Comparison of ENCODE assay signal across 8 cellular contexts in the genomic region with DNA sequence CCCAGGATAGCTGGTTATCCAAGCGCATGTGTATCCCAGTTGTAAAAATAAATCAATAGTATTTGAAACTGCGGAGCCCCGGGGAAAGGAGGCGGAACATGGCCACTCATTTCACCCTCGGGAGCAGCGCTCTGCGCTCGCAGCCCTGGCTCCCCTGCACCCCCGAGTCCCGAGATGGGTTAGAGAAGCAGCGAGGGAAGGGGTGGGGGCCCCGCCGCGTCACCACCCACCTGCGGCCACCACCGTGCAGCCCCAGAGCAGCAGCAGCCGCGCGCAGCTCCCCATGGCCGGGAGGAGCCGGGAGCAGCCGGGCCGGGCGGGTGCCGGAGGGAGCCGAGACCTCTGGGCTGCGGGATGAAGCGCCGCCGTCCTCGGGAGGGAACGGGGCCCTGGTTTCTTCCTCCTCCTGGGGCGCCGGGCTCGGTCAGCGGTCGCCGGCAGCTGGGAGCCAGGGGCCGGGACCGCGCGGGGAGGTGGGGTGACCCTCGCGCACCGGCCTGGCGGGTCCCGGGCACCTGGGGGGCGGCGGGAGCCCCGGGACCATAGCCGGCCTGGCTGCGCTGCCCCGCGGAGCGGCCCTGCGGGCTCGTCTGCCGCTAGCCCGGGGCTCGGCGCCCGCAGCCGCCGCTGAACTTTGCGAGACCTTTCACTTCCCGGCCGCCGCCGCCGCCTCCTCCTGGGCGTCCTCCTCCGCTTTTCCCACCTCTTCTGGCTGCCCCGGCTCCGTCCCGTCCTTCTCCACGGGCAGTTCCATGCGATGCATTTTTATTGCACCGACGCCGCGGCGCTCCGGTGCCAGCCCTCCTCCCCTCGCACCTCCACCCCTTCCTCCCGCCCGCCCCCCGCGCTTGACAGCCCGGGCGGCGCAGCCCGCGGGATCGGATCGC. TPM values are rescaled to one million over a fixed set of nuclear protein-coding genes. Genes with fewer than 3 reads are reported as not detected.
DNase-seq lines count a peak whose midpoint lies in the region; ATAC-seq and TF ChIP-seq lines count a peak whose summit lies in the region.

A gene (minus strand): TSS at position 740 of the 887 bp plus-strand sequence. CDS start 455 bp downstream, at position 285.

- WGBS in spleen, 5 donors, result 0 to 1% (median 1%) methylated on average over 51 to 95 of the region's 95 CpGs

- peak within 1 kb of the TSS; percentile 53 for H3K4me3 ChIP-seq in H7 (ENCODE audit: insufficient read depth, low read depth, low read length)
- peak within 1 kb of the TSS; percentile 85 to 89 (median 88) for H3K4me3 ChIP-seq in breast epithelium
- peak within 1 kb of the TSS; percentile 51 to 86 (median 62) for H3K4me3 ChIP-seq in spleen

- H3K27me3 Mint-ChIP-seq in immature natural killer cell (ENCODE audit: low read depth in 3 of 3), result peaks cover 12 to 21% (median 15%) of the 10 kb centered on the region in 3 donors

- in situ Hi-C loops in Caki2 (cut with HindIII; ENCODE audit: low pct_unique_long_range_greater_than_20kb, low sequenced_read_pairs), result no loop called here

- ATAC-seq in HG03442 (IDR thresholded peaks at IDR 0.05; ENCODE audit: unreplicated experiment), result no peak

- H3K9me3 Mint-ChIP-seq in immature natural killer cell, result no peaks in the 10 kb centered on the region

- H3K4me3 Mint-ChIP-seq in immature natural killer cell, result peak within 1 kb of the TSS; percentile 72 to 84 (median 79)

- H3K27me3 ChIP-seq in H7 (ENCODE audit: control insufficient read depth, insufficient read depth, low read length), result peaks cover 61% of the 10 kb centered on the region
- no peaks in the 10 kb centered on the region for H3K27me3 ChIP-seq in breast epithelium
- peaks cover 0 to 65% (median 31%) of the 10 kb centered on the region in 7 donors for H3K27me3 ChIP-seq in spleen (replicated peaks in 1 of 7)

- H3K9me3 ChIP-seq in breast epithelium (no peaks in the 10 kb centered on the region), spleen (no peaks in the 10 kb centered on the region)

- peak within 1 kb of the TSS in 2 of 6 donors; percentile 40 to 76 for H3K27ac Mint-ChIP-seq in immature natural killer cell

- intact Hi-C loops in breast epithelium (cut with DNase I; ENCODE audit: low total_unique reads), result loop anchor here (10.0 kb wide), 1 partner anchor 1575 kb away; no protein-coding TSS in a partner anchor
- intact Hi-C loops in spleen (cut with DNase I; ENCODE audit: low total_unique reads), result no loop called here

- TF ChIP-seq CTCF in breast epithelium (IDR thresholded peaks at IDR 0.05) (no peak), spleen (IDR thresholded peaks at IDR 0.05 in 8 of 11, conservative IDR thresholded peaks at IDR 0.05 in 3 of 11) (no peak)

- H3K4me1 ChIP-seq in breast epithelium, result no peaks in the 10 kb centered on the region
- H3K4me1 ChIP-seq in spleen, result peaks cover 0 to 46% (median 19%) of the 10 kb centered on the region in 6 donors

- TF ChIP-seq POLR2A in breast epithelium (IDR thresholded peaks at IDR 0.05) (peak; percentile 12), spleen (IDR thresholded peaks at IDR 0.05) (peak in 2 of 3 donors; percentile 48 to 90)

- H3K36me3 Mint-ChIP-seq in immature natural killer cell, result no peaks in the 10 kb centered on the region

- H3K4me1 Mint-ChIP-seq in immature natural killer cell, result peaks cover 6 to 12% of the 10 kb centered on the region in 2 donors

- peak; percentile 46 for DNase-seq in Caki2 (ENCODE audit: low read depth)
- DNase-seq in H7, result peak; percentile 77
- peak; percentile 35 for DNase-seq in RPMI8226
- DNase-seq in breast epithelium (ENCODE audit: low spot score in 2 of 2), result peak; percentile 52 to 57
- peak in 2 of 3 donors; percentile 10 to 45 for DNase-seq in immature natural killer cell
- peak; percentile 85 for DNase-seq in spleen
- DNase-seq in middle frontal gyrus (ENCODE audit: extremely low spot score, low spot score), result no peak

- H3K27ac ChIP-seq in breast epithelium, result peak within 1 kb of the TSS; percentile 96 to 98
- peak within 1 kb of the TSS; percentile 77 to 87 (median 86) for H3K27ac ChIP-seq in spleen

- H3K36me3 ChIP-seq in H7 (replicated peaks; ENCODE audit: control insufficient read depth, insufficient read depth, low read length) (no peaks in the 10 kb centered on the region), breast epithelium (no peaks in the 10 kb centered on the region), spleen (peaks cover 0 to 15% (median 0%) of the 10 kb centered on the region in 6 donors)

RNA-seq across cellular contexts. Expression of the gene that starts here (rescaled TPM):
- 70.3 and 91.7 TPM in 2 replicates for total RNA-seq in Caki2 (2014; rRNA removed; shearing (Covaris generic); ENCODE audit: low replicate concordance)
- 1.2 and 1.4 TPM in 2 replicates for total RNA-seq in H7 (2014; rRNA removed; shearing (Covaris generic))
- 100 to 1,000 TPM in 2 of 3 donors, 10 to 100 TPM in 1; 27.4 to 188 (median 110) TPM for total RNA-seq in breast epithelium
- polyA plus RNA-seq in immature natural killer cell, result not detected
- total RNA-seq in spleen, result 100 to 1,000 TPM; 207 to 482 (median 350) TPM
- polyA plus RNA-seq in spleen, result 10 to 100 TPM; 17.6 to 54.0 (median 22.9) TPM

Comparison
In these comparisons a context has a peak if more than half of its experiments do, and no peak if none do; other contexts are left out.
1. RNA of the gene that starts here (total RNA-seq): 207 to 482 TPM in spleen, 27.4 to 188 TPM in breast epithelium and 70.3 to 91.7 TPM in Caki2; 1.2 to 1.4 TPM in H7; every median in the first group is over 10 times any median in the second.
2. RNA of the gene that starts here (polyA plus RNA-seq): 17.6 to 54.0 TPM in spleen; not detected in immature natural killer cell; every median in the first group is over 10 times any median in the second.
3. Peak in DNase-seq in immature natural killer cell; RNA of the gene not detected or under 1 TPM.
4. Peak in every context shown above with its lines, with median percentiles within 50 percentile points of each other: H3K4me3 ChIP-seq.